ENCODE assay signal across 17 cellular contexts in the genomic region with DNA sequence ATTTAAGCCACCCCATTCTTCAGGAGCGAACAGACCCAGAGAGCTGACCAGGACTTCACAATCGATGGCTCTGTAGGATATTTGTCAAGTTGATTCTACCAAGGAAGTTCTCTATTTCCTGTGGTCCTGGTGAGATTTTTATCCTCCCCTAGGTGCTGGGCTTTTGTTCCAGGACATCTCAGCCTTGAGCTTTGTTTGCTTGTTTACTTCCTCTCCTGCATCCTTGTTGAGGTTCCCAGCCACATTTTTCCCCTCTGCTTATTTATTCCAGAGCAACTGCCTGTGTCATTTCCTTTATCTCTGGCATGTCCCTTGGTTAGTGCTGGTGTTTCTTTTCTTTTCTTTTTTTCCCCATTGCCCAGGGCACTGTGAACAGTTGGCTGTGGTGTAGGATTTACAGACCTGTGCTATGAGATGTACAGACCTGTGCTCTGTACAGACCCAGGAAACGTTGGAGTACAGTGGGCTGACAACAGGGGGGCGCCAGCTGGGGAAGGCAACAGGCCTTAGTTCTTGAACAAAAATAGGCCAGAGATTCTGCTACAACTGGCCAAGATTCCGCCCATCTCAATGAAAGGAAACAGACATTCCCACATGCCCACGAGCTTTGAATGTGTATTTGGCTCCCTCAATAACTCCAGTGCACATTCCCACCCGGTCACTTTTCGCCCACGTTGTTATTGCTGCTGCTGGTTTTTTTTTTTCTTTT.
DNase-seq lines count a peak whose midpoint lies in the region; ATAC-seq, FAIRE-seq and TF ChIP-seq lines count a peak whose summit lies in the region.
"Had no signal": no experiment of that assay in that cellular context is flagged by ENCODE, and none has a peak within 500 bp of the region (broad histone marks: within the 10 kb centered on the region; RNA-seq: fewer than 3 reads in every experiment).

No MANE protein-coding gene starts in this region.

- no peaks in the 10 kb centered on the region for H3K79me2 ChIP-seq in trophoblast cell (ENCODE audit: control insufficient read depth, insufficient read depth, low read length, poor library complexity)
- H3K79me2 ChIP-seq: hepatocyte had no signal

- H3K4me3 ChIP-seq in adipocyte (ENCODE audit: low read length), result no peak overlapping the region
- H3K4me3 ChIP-seq in cardiac muscle cell, result no peak overlapping the region
- H3K4me3 ChIP-seq in trophoblast cell (ENCODE audit: low read depth, low read length), result no peak overlapping the region
- H3K4me3 ChIP-seq in small intestine (ENCODE audit: low read depth in 1 of 2, low read length in 2 of 2), result no peak overlapping the region
- H3K4me3 ChIP-seq: hepatocyte, lung had no signal

- no peaks in the 10 kb centered on the region for H3K79me1 ChIP-seq in trophoblast cell (ENCODE audit: low read length)

- no peak overlapping the region for H4K12ac ChIP-seq in trophoblast cell (ENCODE audit: low read depth, low read length)

- no CpG with 5 or more reads among the region's 9 CpGs for WGBS in trophoblast cell (ENCODE audit: extremely low coverage, insufficient coverage, insufficient read length)
- 68 to 70% (median 69%) methylated on average over 9 of the region's 9 CpGs for WGBS in small intestine, 3 donors

- H3K9me3 ChIP-seq in adipocyte (ENCODE audit: control insufficient read depth, low read length) (no peaks in the 10 kb centered on the region), cardiac muscle cell (ENCODE audit: low read depth) (no peaks in the 10 kb centered on the region), trophoblast cell (ENCODE audit: insufficient read depth, low read depth, low read length) (no peaks in the 10 kb centered on the region), small intestine (ENCODE audit: control insufficient read depth, low read depth) (no peaks in the 10 kb centered on the region)

- peak overlapping the region; percentile 17 for H2BK12ac ChIP-seq in trophoblast cell (ENCODE audit: low read length)

- H2BK120ac ChIP-seq in trophoblast cell (ENCODE audit: insufficient read depth, low read length, poor library complexity), result no peak overlapping the region

- no peak overlapping the region for H3K4ac ChIP-seq in trophoblast cell (ENCODE audit: low read depth, low read length)

- H3K14ac ChIP-seq in trophoblast cell (ENCODE audit: low read length), result no peak overlapping the region

- DNase-seq in GM19239 (ENCODE audit: insufficient read length, low spot score), result no peak
- DNase-seq in adipocyte (ENCODE audit: low read depth), result no peak
- DNase-seq in cardiac muscle cell (ENCODE audit: low read depth in 1 of 2, low spot score in 1 of 2), result peak in 1 of 2 donors; percentile 90
- DNase-seq in trophoblast cell, result no peak
- no peak for DNase-seq in mesenteric fat pad (ENCODE audit: low spot score)
- DNase-seq in small intestine, result no peak
- DNase-seq in NAMALWA (ENCODE audit: low spot score), result no peak
- DNase-seq: H7, NCI-H2171 treated with DMSO at 0.1 percent for 48 hours had no signal

- H4K91ac ChIP-seq in trophoblast cell (ENCODE audit: low read depth, low read length), result peak overlapping the region; percentile 45

- no peak overlapping the region for H3K18ac ChIP-seq in trophoblast cell (ENCODE audit: low read length)

- no peak overlapping the region for H2AFZ ChIP-seq in trophoblast cell (ENCODE audit: insufficient read depth, low read length, poor library complexity)
- H2AFZ ChIP-seq: hepatocyte had no signal

- H3K27ac ChIP-seq in cardiac muscle cell (no peak overlapping the region), trophoblast cell (ENCODE audit: low read depth, low read length) (peak overlapping the region; percentile 72), small intestine (ENCODE audit: low read depth in 1 of 2, low read length in 1 of 2) (no peak overlapping the region)
- H3K27ac ChIP-seq: epithelial cell of prostate, hepatocyte had no signal

- H3K4me1 ChIP-seq in adipocyte (ENCODE audit: control insufficient read depth, insufficient read depth, low read length) (peaks cover 77% of the 10 kb centered on the region), cardiac muscle cell (ENCODE audit: low read depth) (no peaks in the 10 kb centered on the region), trophoblast cell (ENCODE audit: control insufficient read depth in 1 of 2, insufficient read depth in 2 of 2, low read length in 2 of 2) (peaks cover 0 to 5% of the 10 kb centered on the region in 2 experiments), small intestine (ENCODE audit: control insufficient read depth in 2 of 2, insufficient read depth in 1 of 2, low read depth in 1 of 2, low read length in 1 of 2) (no peaks in the 10 kb centered on the region)

- no peak overlapping the region for H3K23ac ChIP-seq in trophoblast cell (ENCODE audit: low read length)

- FAIRE-seq in GM19239 (lab: Jason Lieb, UNC), result peak; percentile 18
- FAIRE-seq in small intestine (lab: Jason Lieb, UNC), result no peak
- FAIRE-seq: bronchial epithelial cell, G401.6, GM18507 had no signal

- ATAC-seq in GM21360 (IDR thresholded peaks at IDR 0.05; ENCODE audit: unreplicated experiment), result no peak
- ATAC-seq: activated T-helper 17 cell treated with anti-CD3 and anti-CD28 coated beads, Interleukin-2, amount 50 U/mL, for 72 hours had no signal

- peak; percentile 26 for TF ChIP-seq CTCF in cardiac muscle cell (IDR thresholded peaks at IDR 0.05; ENCODE audit: low read depth, low read length)

- peak overlapping the region; percentile 32 for H3K9ac ChIP-seq in adipocyte (ENCODE audit: low read length)
- H3K9ac ChIP-seq in trophoblast cell (ENCODE audit: low read length), result no peak overlapping the region

- H3K36me3 ChIP-seq in adipocyte (ENCODE audit: control insufficient read depth, insufficient read depth, low read length, severe bottlenecking) (no peaks in the 10 kb centered on the region), cardiac muscle cell (no peaks in the 10 kb centered on the region), trophoblast cell (ENCODE audit: control insufficient read depth in 1 of 2, insufficient read depth in 2 of 2, low read length in 2 of 2) (no peaks in the 10 kb centered on the region), small intestine (ENCODE audit: control insufficient read depth in 2 of 2, insufficient read depth in 2 of 2, low read length in 2 of 2) (no peaks in the 10 kb centered on the region)

- no peak overlapping the region for H4K8ac ChIP-seq in trophoblast cell (ENCODE audit: low read depth, low read length)

- H3K4me2 ChIP-seq in trophoblast cell (ENCODE audit: low read length), result no peak overlapping the region
- H3K4me2 ChIP-seq: hepatocyte had no signal

- peak overlapping the region; percentile 26 for H2BK5ac ChIP-seq in trophoblast cell (ENCODE audit: low read depth, low read length, poor library complexity)

- H2AK5ac ChIP-seq in trophoblast cell (ENCODE audit: low read length), result no peak overlapping the region

- H3K27me3 ChIP-seq in adipocyte (replicated peaks; ENCODE audit: control insufficient read depth, insufficient read depth, low read length), result no peaks in the 10 kb centered on the region
- H3K27me3 ChIP-seq in cardiac muscle cell, result no peaks in the 10 kb centered on the region
- H3K27me3 ChIP-seq in trophoblast cell (ENCODE audit: insufficient read depth, low read length), result no peaks in the 10 kb centered on the region
- no peaks in the 10 kb centered on the region for H3K27me3 ChIP-seq in small intestine (ENCODE audit: control insufficient read depth in 2 of 2, insufficient read depth in 2 of 2, low read length in 2 of 2)
- H3K27me3 ChIP-seq: hepatocyte had no signal
